ENCODE assay signal across 1 cellular context in genomic region chr1:209805875-209806760, GRCh38.
TF ChIP-seq lines count a peak whose summit lies in the region.

TSS of gene IRF6 (minus strand) at chr1:209806142. CDS start at chr1:209801413, 4,729 bp downstream.

TF ChIP-seq in WTC11, 78 proteins besides CTCF, POLR2A, EP300 and RAD21 (continued from another document):
- TF ChIP-seq ARID4B (CRISPR knock-in tag; IDR thresholded peaks at IDR 0.05; ENCODE audit: borderline replicate concordance) (peak; percentile 58; the same call in 1 of the 2 replicates), NFYB (CRISPR knock-in tag; conservative IDR thresholded peaks at IDR 0.05; ENCODE audit: low read depth) (peak; percentile 60), SMAD3 (CRISPR knock-in tag; IDR thresholded peaks at IDR 0.05; ENCODE audit: borderline replicate concordance) (0 out of 2 replicates have a peak, but pooled peaks have one; percentile 21), ZNF423 (CRISPR knock-in tag; IDR thresholded peaks at IDR 0.05) (no peak), GTF2I (CRISPR knock-in tag; conservative IDR thresholded peaks at IDR 0.05) (no peak), ZNF396 (CRISPR knock-in tag; IDR thresholded peaks at IDR 0.05; ENCODE audit: borderline replicate concordance) (no peak), ETV6 (CRISPR knock-in tag; IDR thresholded peaks at IDR 0.05) (peak; percentile 69; the same call in 1 of the 2 replicates), ZBTB43 (CRISPR knock-in tag; IDR thresholded peaks at IDR 0.05) (0 out of 2 replicates have a peak, but pooled peaks have one; percentile 15), KAT7 (CRISPR knock-in tag; IDR thresholded peaks at IDR 0.05; ENCODE audit: borderline replicate concordance) (0 out of 2 replicates have a peak, but pooled peaks have one; percentile 36)
- TF ChIP-seq, protein P1, sequence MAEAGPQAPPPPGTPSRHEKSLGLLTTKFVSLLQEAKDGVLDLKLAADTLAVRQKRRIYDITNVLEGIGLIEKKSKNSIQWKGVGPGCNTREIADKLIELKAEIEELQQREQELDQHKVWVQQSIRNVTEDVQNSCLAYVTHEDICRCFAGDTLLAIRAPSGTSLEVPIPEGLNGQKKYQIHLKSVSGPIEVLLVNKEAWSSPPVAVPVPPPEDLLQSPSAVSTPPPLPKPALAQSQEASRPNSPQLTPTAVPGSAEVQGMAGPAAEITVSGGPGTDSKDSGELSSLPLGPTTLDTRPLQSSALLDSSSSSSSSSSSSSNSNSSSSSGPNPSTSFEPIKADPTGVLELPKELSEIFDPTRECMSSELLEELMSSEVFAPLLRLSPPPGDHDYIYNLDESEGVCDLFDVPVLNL (CRISPR knock-in tag; IDR thresholded peaks at IDR 0.05; ENCODE audit: borderline replicate concordance, low read depth): no peak
- TF ChIP-seq, protein P2, sequence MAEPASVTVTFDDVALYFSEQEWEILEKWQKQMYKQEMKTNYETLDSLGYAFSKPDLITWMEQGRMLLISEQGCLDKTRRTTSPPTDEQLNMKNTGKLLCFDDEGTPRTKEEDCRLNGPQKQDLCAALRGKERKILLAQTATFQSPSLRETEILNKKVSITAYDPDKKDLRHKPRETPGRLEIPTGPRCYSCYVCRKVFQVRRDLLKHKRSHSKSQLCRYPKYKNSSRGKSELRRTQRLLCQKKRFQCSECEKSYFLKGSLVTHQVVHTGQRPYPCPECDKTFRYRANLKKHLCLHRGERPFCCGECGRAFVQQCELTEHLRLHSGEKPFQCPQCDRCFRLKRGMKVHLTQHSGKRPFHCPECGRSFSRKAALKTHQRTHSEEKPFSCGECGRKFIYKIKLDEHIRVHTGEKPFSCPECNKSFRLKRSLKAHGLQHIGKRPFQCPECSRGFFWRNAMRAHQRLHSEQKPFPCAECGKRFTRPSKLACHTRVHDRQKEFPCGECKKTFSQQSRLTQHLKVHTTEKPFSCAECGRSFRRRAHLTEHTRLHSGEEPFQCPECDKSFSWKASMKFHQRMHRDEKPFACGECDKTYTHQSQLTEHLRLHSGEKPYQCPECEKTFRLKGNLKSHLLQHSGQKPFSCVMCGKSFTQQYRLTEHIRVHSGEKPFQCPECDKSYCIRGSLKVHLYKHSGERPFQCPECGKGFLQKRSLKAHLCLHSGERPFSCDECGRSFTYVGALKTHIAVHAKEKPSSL (CRISPR knock-in tag; conservative IDR thresholded peaks at IDR 0.05): no peak
